Comparison of ENCODE assay signal across 8 cellular contexts in genomic region chr1:201649776-201650607, GRCh38.
DNase-seq lines count a peak whose midpoint lies in the region; ATAC-seq, FAIRE-seq and TF ChIP-seq lines count a peak whose summit lies in the region.
"Had no signal": no experiment of that assay in that cellular context is flagged by ENCODE, and none has a peak within 500 bp of the region (broad histone marks: within the 10 kb centered on the region; RNA-seq: fewer than 3 reads in every experiment).

No MANE protein-coding gene starts in this region.

- H3K27me3 ChIP-seq in H1 (replicated peaks in 1 of 4; ENCODE audit: control insufficient read depth in 3 of 4, extremely low read depth in 1 of 4, insufficient read depth in 3 of 4, low read length in 3 of 4) (peaks cover 0 to 22% (median 19%) of the 10 kb centered on the region in 4 experiments; a peak in 5 of 7 replicates), lung (ENCODE audit: control insufficient read depth, insufficient read depth) (no peaks in the 10 kb centered on the region), thoracic aorta (replicated peaks; ENCODE audit: insufficient read depth) (no peaks in the 10 kb centered on the region)

- H2BK12ac ChIP-seq in H1 (ENCODE audit: low read depth, low read length): no peak overlapping the region

- H3K4me1 ChIP-seq in HEK293 (ENCODE audit: control insufficient read depth, insufficient read depth, low read length) (no peaks in the 10 kb centered on the region), H1 (replicated peaks in 1 of 4; ENCODE audit: control insufficient read depth in 3 of 4, insufficient read depth in 4 of 4, low read length in 3 of 4) (peaks cover 13 to 33% (median 25%) of the 10 kb centered on the region in 4 experiments), lung (ENCODE audit: control insufficient read depth in 2 of 2, insufficient read depth in 2 of 2, low read length in 2 of 2) (peaks cover 9 to 14% of the 10 kb centered on the region in 2 donors), thoracic aorta (ENCODE audit: control insufficient read depth in 1 of 2, low read depth in 2 of 2) (peaks cover 23 to 38% of the 10 kb centered on the region in 2 donors)

- peak overlapping the region; percentile 93 for H3K18ac ChIP-seq in H1 (ENCODE audit: extremely low read depth, low read length)

- no peaks in the 10 kb centered on the region for H3K36me3 ChIP-seq in HEK293 (ENCODE audit: control insufficient read depth in 2 of 2, insufficient read depth in 1 of 2, low read length in 2 of 2)
- H3K36me3 ChIP-seq in H1 (ENCODE audit: control insufficient read depth in 2 of 4, insufficient read depth in 4 of 4, low read length in 3 of 4): no peaks in the 10 kb centered on the region
- no peaks in the 10 kb centered on the region for H3K36me3 ChIP-seq in lung (ENCODE audit: control insufficient read depth in 2 of 2, insufficient read depth in 2 of 2, low read length in 2 of 2)
- no peaks in the 10 kb centered on the region for H3K36me3 ChIP-seq in thoracic aorta

- no peak for FAIRE-seq in H1 (lab: Jason Lieb, UNC)
- FAIRE-seq: TTC549 had no signal

- no peak for TF ChIP-seq CTCF in HEK293 (tag by site-specific recombination; IDR thresholded peaks at IDR 0.05)
- TF ChIP-seq CTCF in H1 (IDR thresholded peaks at IDR 0.05; ENCODE audit: control extremely low read depth in 1 of 3, insufficient read depth in 1 of 3, low read depth in 1 of 3, low read length in 3 of 3): no peak
- no peak for TF ChIP-seq CTCF in lung (IDR thresholded peaks at IDR 0.05; ENCODE audit: control extremely low read depth, extremely low read depth)
- no peak for TF ChIP-seq CTCF in thoracic aorta (IDR thresholded peaks at IDR 0.05)

- peaks cover 22% of the 10 kb centered on the region for H3K23me2 ChIP-seq in H1 (ENCODE audit: low read depth, low read length)

- H3K4me3 ChIP-seq in HEK293 (ENCODE audit: low read depth, low read length) (no peak overlapping the region), H1 (ENCODE audit: extremely low read depth in 1 of 4, insufficient read depth in 2 of 4, low read depth in 3 of 4, low read length in 4 of 4) (peak overlapping the region; percentile 67 to 83 (median 70)), lung (no peak overlapping the region), thoracic aorta (peak overlapping the region; percentile 80)

- H4K8ac ChIP-seq in H1 (ENCODE audit: extremely low read depth, insufficient read depth, low read length): peak overlapping the region; percentile 81; the same call in 1 of the 2 replicates

- POLR2A ChIA-PET in HEK293 (lab: Yijun Ruan, JAX) (no interaction called here), H1 (lab: Charles Lee; ENCODE audit: partially characterized antibody) (interaction anchor here (1.0 to 2.9 kb wide), 18 partner anchors 9 to 137 kb away, joined by 3 to 9 read pairs (median 6); partner anchors contain the start of gene NAV1), HEK293T (lab: Yijun Ruan, JAX) (interaction anchor here (1.2 kb wide), 1 partner anchor 11 kb away, joined by 4 read pairs; no protein-coding TSS in a partner anchor)

- no peak overlapping the region for H3K27ac ChIP-seq in HEK293 (ENCODE audit: extremely low read depth, low read depth, low read length)
- no peak overlapping the region for H3K27ac ChIP-seq in H1 (ENCODE audit: low read depth, low read length)
- peak overlapping the region in 1 of 2 donors; percentile 52 for H3K27ac ChIP-seq in lung (ENCODE audit: low read depth in 1 of 2, low read length in 1 of 2)
- peak overlapping the region; percentile 1 to 47 for H3K27ac ChIP-seq in thoracic aorta

- H3K14ac ChIP-seq in H1 (ENCODE audit: insufficient read length): no peak overlapping the region

- peak overlapping the region; percentile 79 for H4K91ac ChIP-seq in H1 (replicated peaks; ENCODE audit: insufficient read length, low read length)

- peaks cover 0 to 21% of the 10 kb centered on the region in 2 experiments; a peak in 2 of 4 replicates for H3K79me2 ChIP-seq in H1 (ENCODE audit: control insufficient read depth in 1 of 2, insufficient read depth in 2 of 2, low read length in 2 of 2)

- peak overlapping the region; percentile 62; the same call in 1 of the 2 replicates for H2BK5ac ChIP-seq in H1 (ENCODE audit: low read depth, low read length)

- TF ChIP-seq EP300 in H1 (IDR thresholded peaks at IDR 0.05; ENCODE audit: borderline replicate concordance in 1 of 2, low read depth in 2 of 2, low read length in 2 of 2): no peak

- ATAC-seq in lung (ENCODE audit: insufficient read depth, low FRiP score) (peak; percentile 71), thoracic aorta (ENCODE audit: insufficient number of reproducible peaks, low FRiP score, low read depth) (no peak)

- peak overlapping the region; percentile 40 for H3K56ac ChIP-seq in H1 (replicated peaks; ENCODE audit: insufficient read length, low read depth, low read length)

- peak overlapping the region in 3 of 4 experiments; percentile 26 to 76 (median 72); a peak in 4 of 7 replicates for H3K9ac ChIP-seq in H1 (replicated peaks in 1 of 4; ENCODE audit: extremely low read depth in 1 of 4, low read depth in 3 of 4, low read length in 3 of 4)

- no peak for TF ChIP-seq RAD21 in H1 (IDR thresholded peaks at IDR 0.05 in 1 of 2, conservative IDR thresholded peaks at IDR 0.05 in 1 of 2; ENCODE audit: low read depth in 2 of 2, low read length in 2 of 2)

- TF ChIP-seq POLR2A in H1 (IDR thresholded peaks at IDR 0.05; ENCODE audit: control extremely low read depth in 1 of 2, low read depth in 2 of 2, low read length in 2 of 2): 0 out of 3 replicates have a peak, but pooled peaks of 1 of the 2 experiments have one; percentile 29

- H4K5ac ChIP-seq in H1 (ENCODE audit: insufficient read length, low read depth, low read length): no peak overlapping the region

- H3K79me1 ChIP-seq in H1 (ENCODE audit: low read depth, low read length): peaks cover 6% of the 10 kb centered on the region; the same call in 1 of the 2 replicates

- no peak overlapping the region for H2BK20ac ChIP-seq in H1 (ENCODE audit: low read length)

- no peaks in the 10 kb centered on the region for H3K9me3 ChIP-seq in HEK293 (ENCODE audit: control insufficient read depth, insufficient read depth, low read depth, low read length)
- H3K9me3 ChIP-seq in H1 (ENCODE audit: insufficient read depth in 2 of 2, low read depth in 1 of 2, low read length in 1 of 2): no peaks in the 10 kb centered on the region
- no peaks in the 10 kb centered on the region for H3K9me3 ChIP-seq in lung (ENCODE audit: control insufficient read depth in 2 of 2, insufficient read depth in 1 of 2, low read length in 1 of 2)
- H3K9me3 ChIP-seq in thoracic aorta: no peaks in the 10 kb centered on the region

- H3K4me2 ChIP-seq in H1 (ENCODE audit: insufficient read depth in 1 of 2, low read depth in 2 of 2, low read length in 2 of 2): peak overlapping the region; percentile 97 to 100

- CTCF ChIA-PET in HEK293 (lab: Yijun Ruan, JAX) (interaction anchor here (0.9 to 1.7 kb wide), 5 partner anchors 14 to 215 kb away, joined by 3 to 8 read pairs (median 4); no protein-coding TSS in a partner anchor), H1 (lab: Charles Lee; ENCODE audit: partially characterized antibody) (interaction anchor here (0.6 to 4.5 kb wide), 26 partner anchors 10 to 214 kb away, joined by 3 to 28 read pairs (median 5); no protein-coding TSS in a partner anchor), HEK293T (lab: Yijun Ruan, JAX) (interaction anchor here (0.7 kb wide), 1 partner anchor 11 kb away, joined by 4 read pairs; no protein-coding TSS in a partner anchor)

- 2% methylated on average over 58 of the region's 61 CpGs; no CpG with 5 or more reads in 1 of the 2 experiments for WGBS in H1 (ENCODE audit: extremely low coverage in 1 of 2, insufficient coverage in 1 of 2, insufficient read length in 1 of 2, insufficient replicate concordance in 2 of 2, low coverage in 1 of 2, low lambda C conversion rate in 2 of 2, missing lambda C conversion rate in 1 of 2), 2 experiments
- 31 to 38% methylated on average over 61 of the region's 61 CpGs for WGBS in lung, 2 donors

- H3K23ac ChIP-seq in H1 (ENCODE audit: insufficient read length): no peak overlapping the region

- H2BK120ac ChIP-seq in H1 (replicated peaks; ENCODE audit: low read depth, low read length): no peak overlapping the region

- no peak overlapping the region for H2AK5ac ChIP-seq in H1 (ENCODE audit: low read depth, low read length)

- H2AFZ ChIP-seq in H1 (ENCODE audit: low read length): no peak overlapping the region

- no peak overlapping the region for H3K4ac ChIP-seq in H1 (replicated peaks; ENCODE audit: insufficient read length, low read depth, low read length)

- 0 out of 2 replicates have a peak overlapping the region, but pooled peaks have one; percentile 54 for H2BK15ac ChIP-seq in H1 (ENCODE audit: low read length)

- peak; percentile 60 for DNase-seq in NCI-H748 treated with DMSO at 0.1 percent for 48 hours (lab: John Stamatoyannopoulos, UW)
- peak; percentile 47 to 90 for DNase-seq in H1 (ENCODE audit: low read depth in 1 of 2, low spot score in 2 of 2)
- peak; percentile 74 for DNase-seq in lung (ENCODE audit: low spot score)
- peak; percentile 42 for DNase-seq in thoracic aorta (ENCODE audit: low spot score)
- DNase-seq in HEK293T (ENCODE audit: extremely low spot score): no peak
- DNase-seq in stimulated activated CD4-positive, alpha-beta T cell treated with anti-CD3 and anti-CD28 coated beads, Interleukin-12 subunit alpha, Interleukin-12 subunit beta, amount 100 ng/mL, for 4 hours: no peak

- peaks cover 8 to 15% of the 10 kb centered on the region in 2 experiments for H4K20me1 ChIP-seq in H1 (replicated peaks in 1 of 2; ENCODE audit: control insufficient read depth in 1 of 2, insufficient read depth in 2 of 2, low read length in 2 of 2)

TF ChIP-seq in HEK293, 187 proteins besides CTCF, POLR2A, EP300 and RAD21:
- TF ChIP-seq ZNF274 (IDR thresholded peaks at IDR 0.05; ENCODE audit: low read length): no peak
- no peak for TF ChIP-seq ZNF274 (tag by site-specific recombination; IDR thresholded peaks at IDR 0.05; ENCODE audit: borderline replicate concordance)
- TF ChIP-seq KLF1 (tag by site-specific recombination; IDR thresholded peaks at IDR 0.05): peak; percentile 67
TF ChIP-seq in HEK293: peak in this region for 1.

TF ChIP-seq in H1, 55 proteins besides CTCF, POLR2A, EP300 and RAD21 (continues in another document):
- TF ChIP-seq POLR2AphosphoS5 (IDR thresholded peaks at IDR 0.05; ENCODE audit: low read depth, low read length) (peak; percentile 58; the same call in 1 of the 2 replicates), YY1 (IDR thresholded peaks at IDR 0.05; ENCODE audit: low read depth, low read length) (peak; percentile 5; the same call in 1 of the 2 replicates), SIRT6 (IDR thresholded peaks at IDR 0.05; ENCODE audit: low read length) (no peak), CREB1 (IDR thresholded peaks at IDR 0.05) (peak; percentile 72)

TF ChIP-seq in HEK293T, 16 proteins besides CTCF, POLR2A, EP300 and RAD21:
- TF ChIP-seq FOXM1 (IDR thresholded peaks at IDR 0.05; ENCODE audit: borderline replicate concordance) (no peak), NFRKB (IDR thresholded peaks at IDR 0.05) (no peak), CTBP1 (IDR thresholded peaks at IDR 0.05; ENCODE audit: borderline replicate concordance) (no peak), ZNF384 (IDR thresholded peaks at IDR 0.05) (no peak), SP1 (IDR thresholded peaks at IDR 0.05) (no peak), HDGF (IDR thresholded peaks at IDR 0.05; ENCODE audit: borderline replicate concordance) (no peak), LEF1 (IDR thresholded peaks at IDR 0.05; ENCODE audit: borderline replicate concordance) (no peak)

Comparison
In these comparisons a context has a peak if more than half of its experiments do, and no peak if none do; other contexts are left out.
1. H3K27ac ChIP-seq: peak in thoracic aorta (2 of 2); none in HEK293 (single experiment) and H1 (single experiment).
2. H3K4me3 ChIP-seq: peak in H1 (4 of 4) and thoracic aorta (single experiment); none in HEK293 (single experiment) and lung (single experiment).
3. DNase-seq: peak in NCI-H748 treated with DMSO at 0.1 percent for 48 hours (single experiment), H1 (2 of 2), lung (single experiment) and thoracic aorta (single experiment); none in HEK293T (single experiment) and stimulated activated CD4-positive, alpha-beta T cell treated with anti-CD3 and anti-CD28 coated beads, Interleukin-12 subunit alpha, Interleukin-12 subunit beta, amount 100 ng/mL, for 4 hours (single experiment).
4. Of the 6 proteins assayed by ChIP-seq in both HEK293 and H1: peak only in HEK293: none; only in H1: YY1; in both: none; in neither: 5.